8 cellular contexts compared by ENCODE assay signal in the genomic region with DNA sequence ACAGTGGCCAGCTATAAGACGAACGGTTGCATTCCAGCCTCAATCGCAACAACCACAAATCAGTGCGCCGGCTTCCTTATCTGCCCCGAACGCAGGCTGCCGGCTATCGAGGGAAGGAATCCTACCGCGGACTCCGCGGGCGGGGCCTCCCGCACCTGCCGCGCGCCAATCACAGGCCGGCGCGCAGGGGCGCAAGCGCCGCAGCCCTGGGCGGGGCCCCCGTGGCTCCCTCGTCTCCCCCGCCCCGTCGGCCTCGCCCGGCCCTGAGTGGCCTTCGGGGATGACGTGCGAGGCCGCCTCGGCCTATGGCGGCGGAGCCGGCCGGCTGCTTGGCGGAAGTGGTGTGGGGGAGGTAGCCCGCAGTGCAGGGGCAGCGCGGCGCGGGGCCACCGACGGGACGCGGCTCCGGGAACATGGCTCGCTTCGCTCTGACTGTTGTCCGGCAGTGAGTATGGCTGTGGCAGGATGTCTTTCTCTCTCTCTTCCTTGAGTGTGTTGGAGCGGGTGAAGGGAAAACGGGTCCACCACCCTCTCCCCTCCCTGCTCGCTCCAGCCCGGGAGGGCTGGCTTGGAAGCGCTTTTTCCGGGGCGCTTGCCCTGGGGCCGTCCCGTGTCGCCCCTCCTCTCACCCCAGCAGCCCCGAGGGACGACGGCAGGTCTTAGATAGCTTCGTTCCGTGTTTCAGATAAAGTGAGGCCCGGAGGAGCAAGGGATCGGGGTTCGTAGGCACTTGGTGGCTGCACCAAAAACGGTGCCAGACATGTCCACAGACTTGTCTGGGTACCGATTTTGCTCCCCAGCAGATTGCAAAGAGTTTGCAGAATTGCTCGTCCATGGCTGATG. TPM values are rescaled to one million over a fixed set of nuclear protein-coding genes. Genes with fewer than 3 reads are reported as not detected.
DNase-seq lines count a peak whose midpoint lies in the region; ATAC-seq lines count a peak whose summit lies in the region.

A gene with protein sequence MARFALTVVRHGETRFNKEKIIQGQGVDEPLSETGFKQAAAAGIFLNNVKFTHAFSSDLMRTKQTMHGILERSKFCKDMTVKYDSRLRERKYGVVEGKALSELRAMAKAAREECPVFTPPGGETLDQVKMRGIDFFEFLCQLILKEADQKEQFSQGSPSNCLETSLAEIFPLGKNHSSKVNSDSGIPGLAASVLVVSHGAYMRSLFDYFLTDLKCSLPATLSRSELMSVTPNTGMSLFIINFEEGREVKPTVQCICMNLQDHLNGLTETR (plus strand): TSS at position 355 of the 843 bp plus-strand sequence. CDS start 59 bp downstream, at position 414.

- peak within 1 kb of the TSS; percentile 78 to 97 (median 90) for H3K4me2 ChIP-seq in BLaER1 treated with 17β-estradiol and CSF1 and Interleukin-3, amounts not matched to agents 10 nM and 100 nM

- H3K4me3 Mint-ChIP-seq in activated CD4-positive, alpha-beta T cell treated with anti-CD3 and anti-CD28 coated beads, Interleukin-2, amount 10 ng/mL, durations not matched to agents 7 days and 5 days = peak within 1 kb of the TSS; percentile 89

- no peaks in the 10 kb centered on the region for H3K9me3 Mint-ChIP-seq in activated CD4-positive, alpha-beta T cell treated with anti-CD3 and anti-CD28 coated beads, Interleukin-2, amount 10 ng/mL, durations not matched to agents 7 days and 5 days

- H3K4me3 ChIP-seq in BLaER1 treated with 17β-estradiol and CSF1 and Interleukin-3, amounts not matched to agents 10 nM and 100 nM = peak within 1 kb of the TSS; percentile 81 to 99 (median 92)

- peak within 1 kb of the TSS; percentile 83 to 94 (median 88) for H3K27ac ChIP-seq in BLaER1 treated with 17β-estradiol and CSF1 and Interleukin-3, amounts not matched to agents 10 nM and 100 nM

- H3K27ac Mint-ChIP-seq in activated CD4-positive, alpha-beta T cell treated with anti-CD3 and anti-CD28 coated beads, Interleukin-2, amount 10 ng/mL, durations not matched to agents 7 days and 5 days = peak within 1 kb of the TSS; percentile 91

- ATAC-seq in GM19351 (IDR thresholded peaks at IDR 0.05; ENCODE audit: unreplicated experiment) (peak; percentile 94), HG03520 (IDR thresholded peaks at IDR 0.05; ENCODE audit: unreplicated experiment) (peak; percentile 96)

- peaks cover 11 to 24% (median 17%) of the 10 kb centered on the region in 11 experiments for H3K36me3 ChIP-seq in BLaER1 treated with 17β-estradiol and CSF1 and Interleukin-3, amounts not matched to agents 10 nM and 100 nM

- POLR2A ChIA-PET in activated CD4-positive, alpha-beta T cell treated with anti-CD3 and anti-CD28 coated beads, Interleukin-2, amount 10 ng/mL, durations not matched to agents 7 days and 5 days (lab: Charles Lee) = no interaction called here

- DNase-seq in NCI-H526 treated with DMSO at 0.1 percent for 48 hours (lab: John Stamatoyannopoulos, UW) = peak; percentile 80
- DNase-seq in activated CD4-positive, alpha-beta T cell treated with anti-CD3 and anti-CD28 coated beads, Interleukin-2, amount 10 ng/mL, durations not matched to agents 7 days and 5 days = peak; percentile 91
- peak; percentile 89 for DNase-seq in cortex of kidney (lab: John Stamatoyannopoulos, UW)
- DNase-seq in left kidney (ENCODE audit: low read depth, low spot score) = peak; percentile 99
- DNase-seq in stimulated activated CD4-positive, alpha-beta T cell treated with anti-CD3 and anti-CD28 coated beads, Interleukin-1b, Interleukin-23, amount 100 ng/mL, for 48 hours = peak; percentile 90

- H3K36me3 Mint-ChIP-seq in activated CD4-positive, alpha-beta T cell treated with anti-CD3 and anti-CD28 coated beads, Interleukin-2, amount 10 ng/mL, durations not matched to agents 7 days and 5 days (ENCODE audit: low read depth) = peaks cover 11% of the 10 kb centered on the region

- no peaks in the 10 kb centered on the region for H3K27me3 Mint-ChIP-seq in activated CD4-positive, alpha-beta T cell treated with anti-CD3 and anti-CD28 coated beads, Interleukin-2, amount 10 ng/mL, durations not matched to agents 7 days and 5 days

- no peaks in the 10 kb centered on the region for H3K27me3 ChIP-seq in BLaER1 treated with 17β-estradiol and CSF1 and Interleukin-3, amounts not matched to agents 10 nM and 100 nM

- H3K4me1 Mint-ChIP-seq in activated CD4-positive, alpha-beta T cell treated with anti-CD3 and anti-CD28 coated beads, Interleukin-2, amount 10 ng/mL, durations not matched to agents 7 days and 5 days = peaks cover 41% of the 10 kb centered on the region

- H3K9me3 ChIP-seq in BLaER1 treated with 17β-estradiol and CSF1 and Interleukin-3, amounts not matched to agents 10 nM and 100 nM (replicated peaks in 1 of 11) = no peaks in the 10 kb centered on the region

- H3K9ac ChIP-seq in BLaER1 treated with 17β-estradiol and CSF1 and Interleukin-3, amounts not matched to agents 10 nM and 100 nM = peak within 1 kb of the TSS; percentile 85 to 97 (median 90)

- peaks cover 19 to 46% (median 29%) of the 10 kb centered on the region in 10 experiments for H3K4me1 ChIP-seq in BLaER1 treated with 17β-estradiol and CSF1 and Interleukin-3, amounts not matched to agents 10 nM and 100 nM

- peaks cover 0 to 45% (median 27%) of the 10 kb centered on the region in 11 experiments; a peak in 15 of 22 replicates for H4K20me1 ChIP-seq in BLaER1 treated with 17β-estradiol and CSF1 and Interleukin-3, amounts not matched to agents 10 nM and 100 nM

- CTCF ChIA-PET in activated CD4-positive, alpha-beta T cell treated with anti-CD3 and anti-CD28 coated beads, Interleukin-2, amount 10 ng/mL, durations not matched to agents 7 days and 5 days (lab: Charles Lee) = interaction anchor here (1.2 to 1.3 kb wide), 2 partner anchors 42 to 44 kb away, joined by 3 to 4 read pairs; no protein-coding TSS in a partner anchor

RNA-seq across cellular contexts. Expression of the gene that starts here (rescaled TPM):
- total RNA-seq in activated CD4-positive, alpha-beta T cell treated with anti-CD3 and anti-CD28 coated beads, Interleukin-2, amount 10 ng/mL, durations not matched to agents 7 days and 5 days = 10 to 100 TPM; 11.0 to 14.4 TPM

Comparison
In these comparisons a context has a peak if more than half of its experiments do, and no peak if none do; other contexts are left out.
1. Peak in every context shown above with its lines: DNase-seq, ATAC-seq, H3K4me3 ChIP-seq and H3K27ac ChIP-seq.